8 cellular contexts compared by ENCODE assay signal in genomic region chr19:12802267-12803106, GRCh38. TPM values are rescaled to one million over a fixed set of nuclear protein-coding genes. Genes with fewer than 3 reads are reported as not detected.
A peak's percentile ranks its signal among the peaks of the same experiment; 100 is the strongest.
DNase-seq lines count a peak whose midpoint lies in the region; ATAC-seq and TF ChIP-seq lines count a peak whose summit lies in the region.

No MANE protein-coding gene starts in this region.

- no peaks in the 10 kb centered on the region for H3K9me3 ChIP-seq in effector memory CD4-positive, alpha-beta T cell (ENCODE audit: control insufficient read depth, low read length)
- no peaks in the 10 kb centered on the region for H3K9me3 ChIP-seq in naive thymus-derived CD4-positive, alpha-beta T cell (ENCODE audit: control insufficient read depth in 2 of 3, low read length in 3 of 3)

- TF ChIP-seq POLR2A in NB4 (IDR thresholded peaks at IDR 0.05; ENCODE audit: extremely low read depth, insufficient read length): no peak

- peaks cover 0 to 6% (median 0%) of the 10 kb centered on the region in 5 donors for H3K36me3 Mint-ChIP-seq in naive thymus-derived CD4-positive, alpha-beta T cell

- H3K4me1 ChIP-seq in effector memory CD4-positive, alpha-beta T cell (ENCODE audit: control insufficient read depth, insufficient read depth, low read length, poor library complexity, severe bottlenecking): peaks cover 41% of the 10 kb centered on the region
- H3K4me1 ChIP-seq in naive thymus-derived CD4-positive, alpha-beta T cell (ENCODE audit: control insufficient read depth in 2 of 2, insufficient read depth in 2 of 2, low read length in 2 of 2): peaks cover 26 to 28% of the 10 kb centered on the region in 2 donors
- no peaks in the 10 kb centered on the region for H3K4me1 ChIP-seq in foreskin keratinocyte

- H3K27ac Mint-ChIP-seq in naive thymus-derived CD4-positive, alpha-beta T cell: peak overlapping the region in 7 of 9 donors; percentile 21 to 90 (median 71)

- intact Hi-C loops in naive thymus-derived CD4-positive, alpha-beta T cell (cut with micrococcal nuclease): loop anchor here in 1 of 2 donors (5.0 kb wide), 1 partner anchor 35 kb away; the partner anchor contains the start of gene MAST1

- TF ChIP-seq CTCF in BJ (IDR thresholded peaks at IDR 0.05; ENCODE audit: insufficient read depth, low read depth, low read length) (no peak), NB4 (IDR thresholded peaks at IDR 0.05; ENCODE audit: low read depth, low read length) (no peak), foreskin keratinocyte (conservative IDR thresholded peaks at IDR 0.05) (no peak)

- H3K27me3 Mint-ChIP-seq in naive thymus-derived CD4-positive, alpha-beta T cell: peaks cover 0 to 6% (median 0%) of the 10 kb centered on the region in 5 donors

- POLR2A ChIA-PET in BJ (lab: Charles Lee): interaction anchor here (0.5 kb wide), 1 partner anchor 11 kb away, joined by 4 read pairs; no protein-coding TSS in a partner anchor
- POLR2A ChIA-PET in naive thymus-derived CD4-positive, alpha-beta T cell (lab: Charles Lee): interaction anchor here (0.5 to 5.1 kb wide), 9 partner anchors 10 to 188 kb away, joined by 3 to 31 read pairs (median 3); partner anchors contain the start of genes GCDH and JUNB

- no peak overlapping the region for H3K27ac ChIP-seq in effector memory CD4-positive, alpha-beta T cell (ENCODE audit: insufficient read depth, low read length, poor library complexity, severe bottlenecking)
- peak overlapping the region; percentile 86 for H3K27ac ChIP-seq in naive thymus-derived CD4-positive, alpha-beta T cell (ENCODE audit: low read depth, low read length)
- H3K27ac ChIP-seq in foreskin keratinocyte: no peak overlapping the region

- no peak for ATAC-seq in naive thymus-derived CD4-positive, alpha-beta T cell
- no peak for ATAC-seq in GM21360 (IDR thresholded peaks at IDR 0.05; ENCODE audit: unreplicated experiment)
- no peak for ATAC-seq in foreskin keratinocyte
- no peak for ATAC-seq in HG03135 (IDR thresholded peaks at IDR 0.05; ENCODE audit: unreplicated experiment)

- no peaks in the 10 kb centered on the region for H3K27me3 ChIP-seq in BJ (ENCODE audit: control insufficient read depth, insufficient read depth, low read length)
- no peaks in the 10 kb centered on the region for H3K27me3 ChIP-seq in effector memory CD4-positive, alpha-beta T cell (replicated peaks; ENCODE audit: control insufficient read depth, insufficient read depth, low read length, poor library complexity, severe bottlenecking)
- no peaks in the 10 kb centered on the region for H3K27me3 ChIP-seq in naive thymus-derived CD4-positive, alpha-beta T cell (ENCODE audit: control insufficient read depth in 2 of 2, insufficient read depth in 2 of 2, low read length in 2 of 2)
- no peaks in the 10 kb centered on the region for H3K27me3 ChIP-seq in foreskin keratinocyte

- peak overlapping the region; percentile 93 for H3K4me3 ChIP-seq in BJ (ENCODE audit: low read depth, low read length)
- H3K4me3 ChIP-seq in NB4 (ENCODE audit: low read depth, low read length): peak overlapping the region; percentile 82
- H3K4me3 ChIP-seq in effector memory CD4-positive, alpha-beta T cell (ENCODE audit: insufficient read depth, low read depth, low read length, poor library complexity, severe bottlenecking): peak overlapping the region; percentile 80
- peak overlapping the region; percentile 88 for H3K4me3 ChIP-seq in naive thymus-derived CD4-positive, alpha-beta T cell (ENCODE audit: low read length)

- H3K9me3 Mint-ChIP-seq in naive thymus-derived CD4-positive, alpha-beta T cell: peaks cover 0 to 1% (median 0%) of the 10 kb centered on the region in 11 donors

- DNase-seq in BJ (ENCODE audit: low read depth) (no peak), NB4 (ENCODE audit: low read depth) (no peak), foreskin keratinocyte (no peak)
- no peak for DNase-seq in effector memory CD4-positive, alpha-beta T cell
- no peak for DNase-seq in naive thymus-derived CD4-positive, alpha-beta T cell
- no peak for DNase-seq in stimulated activated CD4-positive, alpha-beta T cell treated with anti-CD3 and anti-CD28 coated beads, Interleukin-2, amount 100 ng/mL, for 24 hours

- CTCF ChIA-PET in BJ (lab: Yijun Ruan, JAX): interaction anchor here (0.8 to 17.9 kb wide), 6 partner anchors 12 to 45 kb away, joined by 3 to 874 read pairs (median 4); partner anchors contain the start of gene HOOK2
- CTCF ChIA-PET in naive thymus-derived CD4-positive, alpha-beta T cell (lab: Charles Lee): interaction anchor here (1.0 to 9.8 kb wide), 4 partner anchors 26 to 45 kb away, joined by 5 to 169 read pairs (median 6); partner anchors contain the start of gene HOOK2

- H3K36me3 ChIP-seq in BJ (ENCODE audit: control insufficient read depth, insufficient read depth, low read length): peaks cover 7% of the 10 kb centered on the region
- peaks cover 6% of the 10 kb centered on the region for H3K36me3 ChIP-seq in effector memory CD4-positive, alpha-beta T cell (ENCODE audit: control insufficient read depth, insufficient read depth, low read length)
- peaks cover 0 to 28% (median 5%) of the 10 kb centered on the region in 3 experiments for H3K36me3 ChIP-seq in naive thymus-derived CD4-positive, alpha-beta T cell (ENCODE audit: control insufficient read depth in 2 of 3, insufficient read depth in 3 of 3, low read length in 3 of 3)

- H3K4me1 Mint-ChIP-seq in naive thymus-derived CD4-positive, alpha-beta T cell: peaks cover 15 to 37% (median 34%) of the 10 kb centered on the region in 7 donors

- peak overlapping the region; percentile 85 to 91 (median 88) for H3K4me3 Mint-ChIP-seq in naive thymus-derived CD4-positive, alpha-beta T cell

RNA-seq across cellular contexts. Expression of gene THSD8, which starts 0.6 kb away (rescaled TPM):
- polyA plus RNA-seq in BJ (2011; rRNA removed) (0.75 and 2.6 TPM in 2 replicates), foreskin keratinocyte (49.9 and 56.0 TPM in 2 replicates)
- 4.6 and 5.3 TPM in 2 replicates for polyA minus RNA-seq in BJ (2011; rRNA and poly(A)+ RNA removed)
- total RNA-seq in naive thymus-derived CD4-positive, alpha-beta T cell: 10 to 100 TPM in 1 of 5 experiments, 1 to 10 TPM in 2, under 1 TPM in 1, not detected in 1; 0.80 to 18.9 (median 2.1) TPM
- not detected for polyA plus RNA-seq in naive thymus-derived CD4-positive, alpha-beta T cell
- 9.3 and 14.7 TPM in 2 replicates for total RNA-seq in foreskin keratinocyte

RNA-seq across cellular contexts. Expression of gene PRDX2, which starts 0.9 kb away (rescaled TPM):
- polyA plus RNA-seq in BJ (2011; rRNA removed) (165 and 267 TPM in 2 replicates), foreskin keratinocyte (347 and 379 TPM in 2 replicates)
- polyA minus RNA-seq in BJ (2011; rRNA and poly(A)+ RNA removed): 134 and 154 TPM in 2 replicates
- 100 to 1,000 TPM in 3 of 5 experiments, 10 to 100 TPM in 2; 75.1 to 297 (median 117) TPM for total RNA-seq in naive thymus-derived CD4-positive, alpha-beta T cell
- polyA plus RNA-seq in naive thymus-derived CD4-positive, alpha-beta T cell: 100 to 1,000 TPM; 313 to 359 TPM
- total RNA-seq in foreskin keratinocyte: 271 and 287 TPM in 2 replicates

RNA-seq across cellular contexts. Expression of gene RNASEH2A, which starts 3.9 kb away (rescaled TPM):
- polyA plus RNA-seq in BJ (2011; rRNA removed) (19.9 and 30.3 TPM in 2 replicates), foreskin keratinocyte (54.8 and 56.1 TPM in 2 replicates)
- polyA minus RNA-seq in BJ (2011; rRNA and poly(A)+ RNA removed): 12.1 and 15.4 TPM in 2 replicates
- 10 to 100 TPM in 2 of 5 experiments, 1 to 10 TPM in 3; 1.6 to 30.9 (median 9.3) TPM for total RNA-seq in naive thymus-derived CD4-positive, alpha-beta T cell
- polyA plus RNA-seq in naive thymus-derived CD4-positive, alpha-beta T cell: 10 to 100 TPM; 20.3 to 20.4 TPM
- 46.6 and 49.4 TPM in 2 replicates for total RNA-seq in foreskin keratinocyte

RNA-seq across cellular contexts. Expression of gene JUNB, which starts 11.2 kb away (rescaled TPM):
- polyA plus RNA-seq in BJ (2011; rRNA removed) (36.8 and 49.4 TPM in 2 replicates), foreskin keratinocyte (104 and 134 TPM in 2 replicates)
- polyA minus RNA-seq in BJ (2011; rRNA and poly(A)+ RNA removed): 15.3 and 17.3 TPM in 2 replicates
- 1,000 to 10,000 TPM in 2 of 5 experiments, 100 to 1,000 TPM in 3; 107 to 2,198 (median 203) TPM for total RNA-seq in naive thymus-derived CD4-positive, alpha-beta T cell
- polyA plus RNA-seq in naive thymus-derived CD4-positive, alpha-beta T cell: 1,000 to 10,000 TPM in 1 of 2 donors, 100 to 1,000 TPM in 1; 690 to 1,125 TPM
- total RNA-seq in foreskin keratinocyte: 101 and 134 TPM in 2 replicates

RNA-seq across cellular contexts. Expression of gene HOOK2, which starts 27.1 kb away (rescaled TPM):
- polyA plus RNA-seq in BJ (2011; rRNA removed) (6.3 and 10.4 TPM in 2 replicates), foreskin keratinocyte (32.9 and 35.5 TPM in 2 replicates)
- polyA minus RNA-seq in BJ (2011; rRNA and poly(A)+ RNA removed): 7.0 and 8.1 TPM in 2 replicates
- total RNA-seq in naive thymus-derived CD4-positive, alpha-beta T cell: 10 to 100 TPM; 16.6 to 37.5 (median 22.3) TPM
- polyA plus RNA-seq in naive thymus-derived CD4-positive, alpha-beta T cell: 1 to 10 TPM; 4.0 to 5.3 TPM
- 34.5 and 35.9 TPM in 2 replicates for total RNA-seq in foreskin keratinocyte

Comparison
In these comparisons a context has a peak if more than half of its experiments do, and no peak if none do; other contexts are left out.
1. RNA of gene THSD8, which starts 0.6 kb away (polyA plus RNA-seq): 49.9 to 56.0 TPM in foreskin keratinocyte; 0.75 to 2.6 TPM in BJ and not detected in naive thymus-derived CD4-positive, alpha-beta T cell; every median in the first group is over 10 times any median in the second.
2. Peak in every context shown above with its lines, with median percentiles within 50 percentile points of each other: H3K4me3 ChIP-seq.